Comparison of ENCODE assay signal across 25 cellular contexts in genomic region chr1:109917429-109918076, GRCh38. TPM values are rescaled to one million over a fixed set of nuclear protein-coding genes. Genes with fewer than 3 reads are reported as not detected.
DNase-seq lines count a peak whose midpoint lies in the region; ATAC-seq, FAIRE-seq and TF ChIP-seq lines count a peak whose summit lies in the region.
"Had no signal": no experiment of that assay in that cellular context is flagged by ENCODE, and none has a peak within 500 bp of the region (broad histone marks: within the 10 kb centered on the region; RNA-seq: fewer than 3 reads in every experiment).

No MANE protein-coding gene starts in this region.

- no peak overlapping the region for H4K8ac ChIP-seq in H9 (replicated peaks; ENCODE audit: insufficient read length, low read depth, low read length)

- no peak overlapping the region for H3K4me3 Mint-ChIP-seq in activated T-cell treated with anti-CD3 and anti-CD28 coated beads, Interleukin-2, amount 50 U/mL, for 72 hours
- H3K4me3 Mint-ChIP-seq in H9, result no peak overlapping the region
- H3K4me3 Mint-ChIP-seq: brain; dendritic cell treated with granulocyte-macrophage colony-stimulating factor and Interleukin-4, amounts not matched to agents 40 ng/mL and 50 ng/mL, for 4 days had no signal

- H2AK5ac ChIP-seq in H9 (ENCODE audit: insufficient read length, low read length), result no peak overlapping the region

- H2BK20ac ChIP-seq in H9 (ENCODE audit: low read depth, low read length, poor library complexity, severe bottlenecking), result no peak overlapping the region

- CTCF ChIA-PET in GM12878 (lab: Yijun Ruan, JAX), result interaction anchor here (0.7 to 1.7 kb wide), 4 partner anchors 40 to 189 kb away, joined by 3 to 8 read pairs (median 4); partner anchors contain the start of gene AHCYL1

- H2BK5ac ChIP-seq in H9 (ENCODE audit: insufficient read length, low read length), result no peak overlapping the region

- H3K27me3 Mint-ChIP-seq in activated T-cell treated with anti-CD3 and anti-CD28 coated beads, Interleukin-2, amount 50 U/mL, for 72 hours (ENCODE audit: low read depth), result no peaks in the 10 kb centered on the region
- peaks cover 14% of the 10 kb centered on the region for H3K27me3 Mint-ChIP-seq in H9 (ENCODE audit: low read depth)

- H2BK12ac ChIP-seq in H9 (ENCODE audit: insufficient read length, low read depth, low read length), result no peak overlapping the region

- no TSS peak for BruUV-seq in GM12878 (replicated peaks; lab: Mats Ljungman, UMichigan)

- TF ChIP-seq CTCF in GM12878 (IDR thresholded peaks at IDR 0.05 in 2 of 3, conservative IDR thresholded peaks at IDR 0.05 in 1 of 3; ENCODE audit: control insufficient read depth in 2 of 3, extremely low read depth in 1 of 3, insufficient read depth in 1 of 3, low read depth in 3 of 3, low read length in 3 of 3) (no peak), thyroid gland (IDR thresholded peaks at IDR 0.05) (no peak), H9 (conservative IDR thresholded peaks at IDR 0.05) (no peak)

- no peak for TF ChIP-seq POLR2A in GM12878 (IDR thresholded peaks at IDR 0.05; ENCODE audit: low read depth, low read length)
- TF ChIP-seq POLR2A in thyroid gland (IDR thresholded peaks at IDR 0.05), result no peak

- no peak for ATAC-seq in activated T-cell treated with anti-CD3 and anti-CD28 coated beads, Interleukin-2, amount 50 U/mL, for 72 hours (replicated peaks in 1 of 2)
- no peak for ATAC-seq in GM12878
- ATAC-seq: gastrocnemius medialis, left cardiac atrium had no signal

- H4K91ac ChIP-seq in H9 (ENCODE audit: insufficient read length, low read depth, low read length), result no peak overlapping the region

- H3K4me1 Mint-ChIP-seq in activated T-cell treated with anti-CD3 and anti-CD28 coated beads, Interleukin-2, amount 50 U/mL, for 72 hours (ENCODE audit: low read depth), result peaks cover 32% of the 10 kb centered on the region
- H3K4me1 Mint-ChIP-seq in H9, result peaks cover 5 to 11% of the 10 kb centered on the region in 2 experiments

- H3K79me2 ChIP-seq in GM12878 (ENCODE audit: control insufficient read depth, insufficient read depth, low read length), result peaks cover 23% of the 10 kb centered on the region
- H3K79me2 ChIP-seq in H9 (ENCODE audit: insufficient read depth, low read length), result no peaks in the 10 kb centered on the region

- SMC1A ChIA-PET in GM12878 (lab: Charles Lee; ENCODE audit: uncharacterized antibody, unreplicated experiment), result interaction anchor here (0.9 to 1.2 kb wide), 4 partner anchors 22 to 127 kb away, joined by 3 read pairs; no protein-coding TSS in a partner anchor

- H3K9ac ChIP-seq in GM12878 (ENCODE audit: control insufficient read depth, insufficient read depth, low read length) (no peak overlapping the region), H9 (ENCODE audit: extremely low read depth, insufficient read length, low read length) (no peak overlapping the region)

- no peak overlapping the region for H2BK120ac ChIP-seq in H9 (ENCODE audit: low read depth, low read length, poor library complexity, severe bottlenecking)

- H2AFZ ChIP-seq in GM12878 (ENCODE audit: control insufficient read depth, low read depth, low read length), result no peak overlapping the region
- no peak overlapping the region for H2AFZ ChIP-seq in H9 (ENCODE audit: low read length)

- no peak overlapping the region for H3K4ac ChIP-seq in H9 (ENCODE audit: low read depth, low read length)

- H3K4me2 ChIP-seq in GM12878 (ENCODE audit: control insufficient read depth, insufficient read depth), result no peak overlapping the region
- H3K4me2 ChIP-seq in H9 (ENCODE audit: insufficient read depth, insufficient read length, low read length), result no peak overlapping the region

- 85% methylated on average over 8 of the region's 8 CpGs for WGBS in GM12878 (ENCODE audit: insufficient coverage, insufficient replicate concordance, low lambda C conversion rate, missing lambda C conversion rate)
- WGBS in thyroid gland, 2 donors, result 79 to 82% methylated on average over 8 of the region's 8 CpGs
- WGBS in H9 (ENCODE audit: extremely low coverage, insufficient read length, low lambda C conversion rate), result no CpG with 5 or more reads among the region's 8 CpGs

- no peak overlapping the region for H3K27ac ChIP-seq in GM12878 (ENCODE audit: control insufficient read depth, insufficient read depth)
- no peak overlapping the region for H3K27ac ChIP-seq in thyroid gland
- no peak overlapping the region for H3K27ac ChIP-seq in H9 (ENCODE audit: insufficient read length, low read depth, low read length)
- H3K27ac ChIP-seq: epithelial cell of prostate, RWPE1, VCaP had no signal

- no peak for DNase-seq in activated T-cell treated with anti-CD3 and anti-CD28 coated beads, Interleukin-2, amount 50 U/mL, for 72 hours
- DNase-seq in activated T-cell treated with anti-CD3 and anti-CD28 coated beads, Interleukin-2, amount 50 U/mL, for 1 hour, result no peak
- DNase-seq in HCEC 1CT (peak; percentile 15), GM12878 (ENCODE audit: low read depth, low spot score) (no peak), NCI-H1105 treated with DMSO at 0.1 percent for 48 hours (lab: John Stamatoyannopoulos, UW) (no peak), thyroid gland (no peak), H9 (no peak)
- peak; percentile 11 for DNase-seq in stimulated activated CD8-positive, alpha-beta memory T cell treated with anti-CD3 and anti-CD28 coated beads, Interleukin-4, amount 100 ng/mL, for 48 hours
- DNase-seq: activated CD8-positive, alpha-beta memory T cell treated with anti-CD3 and anti-CD28 coated beads for 24 hours; activated naive CD4-positive, alpha-beta T cell; gastrocnemius medialis; left cardiac atrium; MG63; midbrain; NCI-H1694; NCI-H2227 treated with DMSO at 0.1 percent for 48 hours; stimulated activated naive B cell treated with anti-CD40 and anti-IgM and Interleukin-4, amounts not matched to agents 10 μg/mL and 1 μg/mL and 100 μg/mL, for 72 hours had no signal

- H3K14ac ChIP-seq in H9 (ENCODE audit: insufficient read depth, low read length), result no peak overlapping the region; the same call in 1 of the 2 replicates

- H3K4me1 ChIP-seq in GM12878 (ENCODE audit: control insufficient read depth, insufficient read depth, low read length) (no peaks in the 10 kb centered on the region; the same call in 1 of the 2 replicates), thyroid gland (peaks cover 0 to 22% of the 10 kb centered on the region in 2 donors), H9 (ENCODE audit: insufficient read depth, low read length) (no peaks in the 10 kb centered on the region)

- H3K36me3 ChIP-seq in GM12878 (ENCODE audit: control insufficient read depth in 2 of 2, insufficient read depth in 2 of 2, low read length in 1 of 2) (peaks cover 11 to 28% of the 10 kb centered on the region in 2 experiments), thyroid gland (peaks cover 44 to 51% of the 10 kb centered on the region in 2 donors)

- no peak overlapping the region for H3T11ph ChIP-seq in H9 (ENCODE audit: low read length)

- H3K79me1 ChIP-seq in H9 (ENCODE audit: insufficient read depth, low read depth, low read length, poor library complexity, severe bottlenecking), result no peaks in the 10 kb centered on the region

- H3K23ac ChIP-seq in H9 (ENCODE audit: insufficient read length, low read depth, low read length), result no peak overlapping the region

- H3K4me3 ChIP-seq in GM12878, result no peak overlapping the region
- H3K4me3 ChIP-seq in thyroid gland (replicated peaks in 1 of 3), result no peak overlapping the region
- H3K4me3 ChIP-seq: gastrocnemius medialis, MG63, tibial nerve had no signal

- H3K36me3 Mint-ChIP-seq in activated T-cell treated with anti-CD3 and anti-CD28 coated beads, Interleukin-2, amount 50 U/mL, for 72 hours (ENCODE audit: insufficient read depth in 2 of 2), result peaks cover 37 to 50% of the 10 kb centered on the region in 2 donors
- peaks cover 7 to 27% (median 18%) of the 10 kb centered on the region in 3 experiments; a peak in 5 of 7 replicates for H3K36me3 Mint-ChIP-seq in H9 (ENCODE audit: insufficient read depth in 1 of 3, low read depth in 3 of 3)

- intact Hi-C loops in GM12878 (cut with micrococcal nuclease; ENCODE audit: unreplicated experiment) (no loop called here), thyroid gland (cut with DNase I) (no loop called here)

- H3K27me3 ChIP-seq in GM12878 (replicated peaks in 1 of 2; ENCODE audit: control insufficient read depth in 2 of 2, insufficient read depth in 2 of 2, low read length in 1 of 2), result no peaks in the 10 kb centered on the region
- no peaks in the 10 kb centered on the region for H3K27me3 ChIP-seq in thyroid gland
- no peaks in the 10 kb centered on the region; the same call in 1 of the 2 replicates for H3K27me3 ChIP-seq in H9 (ENCODE audit: insufficient read depth, low read length)
- H3K27me3 ChIP-seq: gastrocnemius medialis, MG63, tibial nerve had no signal

- RAD21 ChIA-PET in GM12878 (lab: Charles Lee; ENCODE audit: unreplicated experiment), result interaction anchor here (2.0 kb wide), 1 partner anchor 67 kb away, joined by 9 read pairs; the partner anchor contains the start of gene AHCYL1

- H3K18ac ChIP-seq in H9 (ENCODE audit: insufficient read length, low read depth, low read length), result no peak overlapping the region

- H3K9me3 ChIP-seq in GM12878 (replicated peaks; ENCODE audit: control insufficient read depth, insufficient read depth, low read length) (no peaks in the 10 kb centered on the region), thyroid gland (no peaks in the 10 kb centered on the region), H9 (ENCODE audit: control insufficient read depth, low read depth, low read length) (no peaks in the 10 kb centered on the region)
- H3K9me3 ChIP-seq: gastrocnemius medialis, MG63, tibial nerve had no signal

- H3K9me3 Mint-ChIP-seq in activated T-cell treated with anti-CD3 and anti-CD28 coated beads, Interleukin-2, amount 50 U/mL, for 72 hours, result no peaks in the 10 kb centered on the region
- no peaks in the 10 kb centered on the region for H3K9me3 Mint-ChIP-seq in H9
- H3K9me3 Mint-ChIP-seq: brain; dendritic cell treated with granulocyte-macrophage colony-stimulating factor and Interleukin-4, amounts not matched to agents 40 ng/mL and 50 ng/mL, for 4 days; stimulated activated naive B cell treated with anti-CD40 and anti-IgM and Interleukin-4, amounts not matched to agents 10 μg/mL and 1 μg/mL and 100 μg/mL, for 72 hours had no signal

- H3K27ac Mint-ChIP-seq in activated T-cell treated with anti-CD3 and anti-CD28 coated beads, Interleukin-2, amount 50 U/mL, for 72 hours, result peak overlapping the region; percentile 17
- no peak overlapping the region for H3K27ac Mint-ChIP-seq in H9
- H3K27ac Mint-ChIP-seq: dendritic cell treated with granulocyte-macrophage colony-stimulating factor and Interleukin-4, amounts not matched to agents 40 ng/mL and 50 ng/mL, for 4 days had no signal

- POLR2A ChIA-PET in GM12878 (lab: Charles Lee), result interaction anchor here (0.8 kb wide), 1 partner anchor 8 kb away, joined by 3 read pairs; no protein-coding TSS in a partner anchor

- no peak overlapping the region for H4K5ac ChIP-seq in H9 (ENCODE audit: insufficient read length, low read depth, low read length)

- TF ChIP-seq RAD21 in GM12878 (IDR thresholded peaks at IDR 0.05; ENCODE audit: insufficient read depth, low read depth, low read length), result no peak

- H3K23me2 ChIP-seq in H9 (ENCODE audit: insufficient read length, low read depth, low read length, poor library complexity, severe bottlenecking), result no peaks in the 10 kb centered on the region

- H3K56ac ChIP-seq in H9 (ENCODE audit: insufficient read length, low read depth, low read length), result no peak overlapping the region

- in situ Hi-C loops in GM12878 (cut with MboI), result no loop called here

- H2BK15ac ChIP-seq in H9 (ENCODE audit: low read depth, low read length), result no peak overlapping the region

- no peak for FAIRE-seq in GM12878 (lab: Jason Lieb, UNC)
- FAIRE-seq: H1, HepG2 had no signal

- no peaks in the 10 kb centered on the region; the same call in 1 of the 2 replicates for H4K20me1 ChIP-seq in GM12878 (ENCODE audit: control insufficient read depth, insufficient read depth)
- no peaks in the 10 kb centered on the region for H4K20me1 ChIP-seq in H9 (ENCODE audit: control insufficient read depth, insufficient read depth, insufficient read length)

- TF ChIP-seq EP300 in GM12878 (IDR thresholded peaks at IDR 0.05; ENCODE audit: borderline replicate concordance in 1 of 2, control insufficient read depth in 1 of 2, low read depth in 2 of 2, low read length in 2 of 2), result no peak

RNA-seq across cellular contexts. Expression of gene CSF1, which starts 6.9 kb away (rescaled TPM):
- total RNA-seq in activated T-cell treated with anti-CD3 and anti-CD28 coated beads, Interleukin-2, amount 50 U/mL, for 72 hours, result 10 to 100 TPM; 46.3 to 83.0 TPM
- 20.4 and 22.4 TPM in 2 replicates for total RNA-seq in GM12878 (2013; cell fraction: nucleolus; rRNA removed)
- total RNA-seq in GM12878 (2014; rRNA removed), result 12.6 and 13.6 TPM in 2 replicates
- 8.2 and 8.5 TPM in 2 replicates for total RNA-seq in GM12878 (2014; rRNA removed; fragmentation: Illumina TruSeq; extraction: Trizol)
- total RNA-seq in GM12878 (2021), result 30.7 and 31.5 TPM in 2 replicates
- polyA plus RNA-seq in GM12878 (2011; ENCODE audit: low read depth), result 3.8 TPM
- polyA plus RNA-seq in GM12878 (2011; rRNA removed), result 20.0 and 32.4 TPM in 2 replicates
- 24.3 and 31.2 TPM in 2 replicates for polyA plus RNA-seq in GM12878 (2011; cell fraction: cytosol; rRNA removed)
- polyA plus RNA-seq in GM12878 (2011; cell fraction: nucleus; rRNA removed), result 46.1 and 50.0 TPM in 2 replicates
- polyA plus RNA-seq in GM12878 (2012), result 9.1 and 14.2 TPM in 2 replicates
- polyA plus RNA-seq in GM12878 (2014; fragmentation: Illumina TruSeq; extraction: Trizol), result 7.9 and 12.4 TPM in 2 replicates
- polyA plus RNA-seq in GM12878 (2014; fragmentation: Nextera tagmentation; extraction: Ambion mirVana), result 1 to 10 TPM; 1.2 to 2.0 TPM
- polyA plus RNA-seq in GM12878 (2014; rRNA removed), result 20.4 and 21.2 TPM in 2 replicates
- 10 to 100 TPM; 12.2 to 17.2 TPM for polyA plus RNA-seq in GM12878 (2016; fragmentation: Nextera tagmentation; extraction: Ambion mirVana)
- polyA minus RNA-seq in GM12878 (2011; rRNA and poly(A)+ RNA removed), result 17.7 and 19.2 TPM in 2 replicates
- polyA minus RNA-seq in GM12878 (2011; cell fraction: cytosol; rRNA and poly(A)+ RNA removed), result 10.2 and 17.6 TPM in 2 replicates
- polyA minus RNA-seq in GM12878 (2011; cell fraction: nucleus; rRNA and poly(A)+ RNA removed), result 11.1 and 18.2 TPM in 2 replicates
- 100 to 1,000 TPM in 1 of 4 donors, 10 to 100 TPM in 3; 33.5 to 127 (median 62.3) TPM for total RNA-seq in thyroid gland
- total RNA-seq in H9 (2021), result 2.3 and 3.2 TPM in 2 replicates

Comparison
In these comparisons a context has a peak if more than half of its experiments do, and no peak if none do; other contexts are left out.
1. DNase-seq: peak in HCEC 1CT (single experiment) and stimulated activated CD8-positive, alpha-beta memory T cell treated with anti-CD3 and anti-CD28 coated beads, Interleukin-4, amount 100 ng/mL, for 48 hours (single experiment); none in activated T-cell treated with anti-CD3 and anti-CD28 coated beads, Interleukin-2, amount 50 U/mL, for 72 hours (0 of 2), activated T-cell treated with anti-CD3 and anti-CD28 coated beads, Interleukin-2, amount 50 U/mL, for 1 hour (single experiment), GM12878 (single experiment), NCI-H1105 treated with DMSO at 0.1 percent for 48 hours (single experiment), thyroid gland (0 of 2) and H9 (single experiment).